In genomic region chr1:203763505-203763904, GRCh38 we compare ENCODE assay signal across 2 cellular contexts.
TF ChIP-seq lines count a peak whose summit lies in the region.

No MANE protein-coding gene starts in this region.

TF ChIP-seq in HepG2, 621 proteins besides CTCF, POLR2A, EP300 and RAD21:
- TF ChIP-seq SKI (IDR thresholded peaks at IDR 0.05; ENCODE audit: partially characterized antibody): no peak

TF ChIP-seq in GM23338, 12 proteins besides CTCF, POLR2A, EP300 and RAD21:
- TF ChIP-seq JUNB (IDR thresholded peaks at IDR 0.05; ENCODE audit: unreplicated experiment): no peak
